In the genomic region with DNA sequence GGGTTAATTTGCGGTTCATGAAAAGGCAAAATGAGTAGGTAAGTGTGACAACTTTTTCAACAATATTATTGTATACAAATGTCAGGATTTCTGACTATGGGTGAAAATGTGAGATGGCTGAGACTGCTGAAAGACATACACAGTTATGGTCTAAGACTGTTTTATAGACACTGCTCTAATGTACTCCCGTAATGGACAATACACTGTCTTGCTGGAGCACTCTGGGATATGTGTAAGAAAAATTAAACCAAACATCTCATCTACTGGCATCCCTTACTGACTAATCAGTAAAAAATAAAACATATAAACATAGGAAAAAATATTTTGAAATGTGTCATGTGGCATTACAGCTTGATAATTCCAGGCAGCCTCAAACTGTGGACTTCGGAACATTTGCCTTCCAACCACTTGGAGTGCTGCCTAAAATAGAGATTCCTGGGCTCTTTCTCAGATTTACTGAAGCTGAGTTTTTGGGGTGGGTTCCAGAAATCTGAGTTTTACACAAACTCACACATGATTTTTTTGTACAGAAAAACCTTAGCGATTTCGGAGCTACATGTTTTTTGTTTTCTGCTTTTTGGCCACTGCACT, we compare ENCODE assay signal across 17 cellular contexts.
DNase-seq lines count a peak whose midpoint lies in the region; ATAC-seq and TF ChIP-seq lines count a peak whose summit lies in the region.
"Had no signal": no experiment of that assay in that cellular context is flagged by ENCODE, and none has a peak within 500 bp of the region (broad histone marks: within the 10 kb centered on the region; RNA-seq: fewer than 3 reads in every experiment).

No MANE protein-coding gene starts in this region.

- ATAC-seq in gastroesophageal sphincter (peak; percentile 36), GM19467 (IDR thresholded peaks at IDR 0.05; ENCODE audit: unreplicated experiment) (no peak)
- ATAC-seq: activated T-cell treated with anti-CD3 and anti-CD28 coated beads, Interleukin-2, amount 50 U/mL, for 72 hours had no signal

- no peak for TF ChIP-seq POLR2A in gastroesophageal sphincter (IDR thresholded peaks at IDR 0.05)

- H3K4me3 ChIP-seq in gastroesophageal sphincter: no peak overlapping the region
- no peak overlapping the region for H3K4me3 ChIP-seq in skeletal muscle cell (ENCODE audit: low read depth, low read length)
- H3K4me3 ChIP-seq: SJCRH30, spleen had no signal

- 36 to 37% methylated on average over 3 to 5 of the region's 5 CpGs for WGBS in gastroesophageal sphincter (ENCODE audit: low coverage in 1 of 2), 2 donors

- H3K4me1 ChIP-seq in gastroesophageal sphincter: peaks cover 0 to 15% (median 3%) of the 10 kb centered on the region in 3 donors
- H3K4me1 ChIP-seq: spleen had no signal

- H3K36me3 ChIP-seq in gastroesophageal sphincter: no peaks in the 10 kb centered on the region

- H3K27ac ChIP-seq in gastroesophageal sphincter: peak overlapping the region in 1 of 4 donors; percentile 46
- H3K27ac ChIP-seq: SJCRH30, spleen had no signal

- no peaks in the 10 kb centered on the region for H3K9me3 ChIP-seq in gastroesophageal sphincter
- H3K9me3 ChIP-seq: SJCRH30, spleen had no signal

- no peak for TF ChIP-seq CTCF in gastroesophageal sphincter (IDR thresholded peaks at IDR 0.05)

- peak; percentile 66 for DNase-seq in ELR (ENCODE audit: low read depth)
- DNase-seq in amniotic stem cell (lab: John Stamatoyannopoulos, UW): peak; percentile 74
- DNase-seq in skeletal muscle cell (ENCODE audit: low read depth): peak; percentile 45
- DNase-seq in AML-193 (lab: John Stamatoyannopoulos, UW): no peak
- DNase-seq in NCI-H69 (lab: John Stamatoyannopoulos, UW): no peak
- DNase-seq in UCSD-AML1 (lab: John Stamatoyannopoulos, UW; ENCODE audit: unreplicated experiment): no peak
- DNase-seq: activated CD4-positive, alpha-beta T cell treated with anti-CD3 and anti-CD28 coated beads, Interleukin-2, amount 50 U/mL, for 4 hours; activated naive CD8-positive, alpha-beta T cell treated with anti-CD3 and anti-CD28 coated beads, Interleukin-2, amount 10 ng/mL, durations not matched to agents 7 days and 5 days; activated T-cell treated with anti-CD3 and anti-CD28 coated beads, Interleukin-2, amount 50 U/mL, for 72 hours; CD4-positive, alpha-beta memory T cell; H9; NCI-H1092 treated with DMSO at 0.1 percent for 48 hours; nucleus accumbens; SJCRH30; spleen had no signal

- TF ChIP-seq EP300 in gastroesophageal sphincter (IDR thresholded peaks at IDR 0.05): no peak

- no peaks in the 10 kb centered on the region for H3K27me3 ChIP-seq in gastroesophageal sphincter
- H3K27me3 ChIP-seq: SJCRH30, spleen had no signal

Comparison
In these comparisons a context has a peak if more than half of its experiments do, and no peak if none do; other contexts are left out.
1. DNase-seq: peak in ELR (single experiment), amniotic stem cell (single experiment) and skeletal muscle cell (single experiment); none in AML-193 (0 of 2), NCI-H69 (single experiment) and UCSD-AML1 (single experiment).